Comparison of ENCODE assay signal across 6 cellular contexts in genomic region chr14:95392841-95393240, GRCh38.
"Had no signal": no experiment of that assay in that cellular context is flagged by ENCODE, and none has a peak within 500 bp of the region (broad histone marks: within the 10 kb centered on the region; RNA-seq: fewer than 3 reads in every experiment).

No MANE protein-coding gene starts in this region.

- H3K9me3 Mint-ChIP-seq: GM23338 had no signal

- H3K27ac Mint-ChIP-seq: GM23338, H9 had no signal

- H3K4me3 Mint-ChIP-seq: GM23338, H9 had no signal

- DNase-seq: H9, HCEC 1CT, IMR-90 had no signal

- ATAC-seq: GM23338, K562 had no signal

- H3K4me3 ChIP-seq: GM23338, K562 had no signal

- H3K4me2 ChIP-seq: GM23338 had no signal

- H3K27ac ChIP-seq: HL-60 had no signal

- H3K4me1 Mint-ChIP-seq: GM23338 had no signal
